In genomic region chr3:31920310-31920709, GRCh38 we compare ENCODE assay signal across 22 cellular contexts.
DNase-seq lines count a peak whose midpoint lies in the region; ATAC-seq and TF ChIP-seq lines count a peak whose summit lies in the region.
"Had no signal": no experiment of that assay in that cellular context is flagged by ENCODE, and none has a peak within 500 bp of the region (broad histone marks: within the 10 kb centered on the region; RNA-seq: fewer than 3 reads in every experiment).

No MANE protein-coding gene starts in this region.

- H3K27me3 ChIP-seq in DOHH2 (ENCODE audit: control insufficient read depth, low read length): no peaks in the 10 kb centered on the region

- no peak for DNase-seq in NCI-H2171 (lab: John Stamatoyannopoulos, UW)
- DNase-seq: GOT3; HCEC 1CT; MV-4-11; NCI-H1105; NCI-H1436 treated with DMSO at 0.1 percent for 48 hours; NCI-H187 treated with DMSO at 0.1 percent for 48 hours; NCI-H446 treated with DMSO at 0.1 percent for 48 hours; NCI-H526; NCI-H82; NK-92 treated with Interleukin-12 subunit alpha and Interleukin-12 subunit beta, amount 100 ng/mL, for 24 hours; SHP77; T-helper 1 cell had no signal

- H3K4me3 ChIP-seq in DOHH2 (ENCODE audit: low read length): peak overlapping the region; percentile 59
- H3K4me3 ChIP-seq: K562 had no signal

- peaks cover 93% of the 10 kb centered on the region for H3K79me2 ChIP-seq in DOHH2 (ENCODE audit: control insufficient read depth, low read length)

- H3F3A ChIP-seq in DOHH2 (ENCODE audit: control insufficient read depth, insufficient read depth): peaks cover 37% of the 10 kb centered on the region

- ATAC-seq in stimulated activated memory B cell treated with anti-CD40 and anti-IgM and Interleukin-4, amounts not matched to agents 10 μg/mL and 1 μg/mL and 100 μg/mL, for 72 hours: no peak
- ATAC-seq in GM21619 (IDR thresholded peaks at IDR 0.05; ENCODE audit: unreplicated experiment): no peak
- ATAC-seq in GM19328 (IDR thresholded peaks at IDR 0.05; ENCODE audit: unreplicated experiment): no peak
- ATAC-seq: K562, Panc1 had no signal

- TF ChIP-seq CTCF in DOHH2 (IDR thresholded peaks at IDR 0.05; ENCODE audit: low read depth, low read length, poor library complexity, severe bottlenecking): no peak
- no peak for TF ChIP-seq CTCF in VCaP (conservative IDR thresholded peaks at IDR 0.05)

- peaks cover 0 to 8% (median 5%) of the 10 kb centered on the region in 3 donors for H3K9me3 Mint-ChIP-seq in IgD-negative memory B cell
- peaks cover 9% of the 10 kb centered on the region for H3K9me3 Mint-ChIP-seq in stimulated activated memory B cell treated with anti-CD40 and anti-IgM and Interleukin-4, amounts not matched to agents 10 μg/mL and 1 μg/mL and 100 μg/mL, for 72 hours

- peaks cover 57% of the 10 kb centered on the region for H3K36me3 ChIP-seq in DOHH2 (ENCODE audit: control insufficient read depth, low read length)

- peak overlapping the region in 1 of 4 donors; percentile 89 for H3K4me3 Mint-ChIP-seq in IgD-negative memory B cell
- no peak overlapping the region for H3K4me3 Mint-ChIP-seq in stimulated activated memory B cell treated with anti-CD40 and anti-IgM and Interleukin-4, amounts not matched to agents 10 μg/mL and 1 μg/mL and 100 μg/mL, for 72 hours

- H3K27ac ChIP-seq in DOHH2 (ENCODE audit: low read depth, low read length) (peak overlapping the region; percentile 98), VCaP (peak overlapping the region; percentile 88)
- H3K27ac ChIP-seq: RWPE1 had no signal

- H3K4me1 Mint-ChIP-seq in IgD-negative memory B cell: peaks cover 68 to 72% (median 70%) of the 10 kb centered on the region in 3 donors
- H3K4me1 Mint-ChIP-seq in stimulated activated memory B cell treated with anti-CD40 and anti-IgM and Interleukin-4, amounts not matched to agents 10 μg/mL and 1 μg/mL and 100 μg/mL, for 72 hours: peaks cover 84% of the 10 kb centered on the region

- no peaks in the 10 kb centered on the region for H3K9me3 ChIP-seq in DOHH2 (ENCODE audit: control insufficient read depth, insufficient read depth, low read length)

- H3K4me1 ChIP-seq in DOHH2 (ENCODE audit: control insufficient read depth, low read length): peaks cover 96% of the 10 kb centered on the region

- H3K36me3 Mint-ChIP-seq in IgD-negative memory B cell: peaks cover 14% of the 10 kb centered on the region
- H3K36me3 Mint-ChIP-seq in stimulated activated memory B cell treated with anti-CD40 and anti-IgM and Interleukin-4, amounts not matched to agents 10 μg/mL and 1 μg/mL and 100 μg/mL, for 72 hours: peaks cover 36% of the 10 kb centered on the region

- peak overlapping the region; percentile 64 to 97 (median 75) for H3K27ac Mint-ChIP-seq in IgD-negative memory B cell
- H3K27ac Mint-ChIP-seq in stimulated activated memory B cell treated with anti-CD40 and anti-IgM and Interleukin-4, amounts not matched to agents 10 μg/mL and 1 μg/mL and 100 μg/mL, for 72 hours: peak overlapping the region; percentile 94

- peak overlapping the region; percentile 93 for H3K4me2 ChIP-seq in DOHH2 (ENCODE audit: low read length)

- peaks cover 1% of the 10 kb centered on the region for H3K27me3 Mint-ChIP-seq in IgD-negative memory B cell
- H3K27me3 Mint-ChIP-seq in stimulated activated memory B cell treated with anti-CD40 and anti-IgM and Interleukin-4, amounts not matched to agents 10 μg/mL and 1 μg/mL and 100 μg/mL, for 72 hours: no peaks in the 10 kb centered on the region

- no peaks in the 10 kb centered on the region for H4K20me1 ChIP-seq in DOHH2 (ENCODE audit: control insufficient read depth, insufficient read depth, low read depth, low read length)

- no peaks in the 10 kb centered on the region for H3K9me2 ChIP-seq in DOHH2 (replicated peaks; ENCODE audit: control insufficient read depth, low read length)
